In genomic region chr5:180810210-180811011, GRCh38 we compare ENCODE assay signal across 8 cellular contexts. TPM values are rescaled to one million over a fixed set of nuclear protein-coding genes. Genes with fewer than 3 reads are reported as not detected.
DNase-seq lines count a peak whose midpoint lies in the region; ATAC-seq and TF ChIP-seq lines count a peak whose summit lies in the region.

No MANE protein-coding gene starts in this region.

- intact Hi-C loops in lower leg skin (cut with DNase I; ENCODE audit: low total_unique reads) = no loop called here

- H3K4me3 ChIP-seq in lower leg skin (ENCODE audit: low read depth, poor library complexity, severe bottlenecking) = peak overlapping the region; percentile 56

- WGBS in lower leg skin, 2 donors = 0% methylated on average over 54 to 55 of the region's 74 CpGs

- DNase-seq in CD1c-positive myeloid dendritic cell (ENCODE audit: extremely low spot score) (peak; percentile 97), NCI-H748 (lab: John Stamatoyannopoulos, UW; ENCODE audit: unreplicated experiment) (peak; percentile 92), dermis blood vessel endothelial cell (peak; percentile 97), lower leg skin (ENCODE audit: low spot score in 2 of 2) (peak; percentile 95 to 99)
- peak; percentile 92 to 96 for DNase-seq in activated CD4-positive, alpha-beta T cell treated with anti-CD3 and anti-CD28 coated beads, Interleukin-2, amount 50 U/mL, for 24 hours (ENCODE audit: low read depth in 1 of 2, low spot score in 1 of 2)
- peak; percentile 91 to 95 for DNase-seq in stimulated activated CD4-positive, alpha-beta T cell treated with anti-CD3 and anti-CD28 coated beads, Interleukin-4, amount 100 ng/mL, for 4 hours

- TF ChIP-seq CTCF in lower leg skin (IDR thresholded peaks at IDR 0.05) = no peak

- TF ChIP-seq POLR2A in lower leg skin (IDR thresholded peaks at IDR 0.05) = peak in 1 of 2 donors; percentile 19

- ATAC-seq in GM19395 (IDR thresholded peaks at IDR 0.05; ENCODE audit: unreplicated experiment) = peak; percentile 66
- peak; percentile 68 for ATAC-seq in HG03521 (IDR thresholded peaks at IDR 0.05; ENCODE audit: unreplicated experiment)

RNA-seq across cellular contexts. Expression of gene MGAT1, which starts 7.8 kb away (rescaled TPM):
- total RNA-seq in dermis blood vessel endothelial cell (124 and 164 TPM in 2 replicates), lower leg skin (100 to 1,000 TPM; 121 to 154 (median 138) TPM)

RNA-seq across cellular contexts. Expression of gene ZFP62, which starts 50.7 kb away (rescaled TPM):
- 21.5 and 23.1 TPM in 2 replicates for total RNA-seq in dermis blood vessel endothelial cell
- total RNA-seq in lower leg skin = 10 to 100 TPM; 14.5 to 35.8 (median 31.1) TPM

Comparison
In these comparisons a context has a peak if more than half of its experiments do, and no peak if none do; other contexts are left out.
1. Peak in every context shown above with its lines: DNase-seq, ATAC-seq and H3K4me3 ChIP-seq.